Comparison of ENCODE assay signal across 18 cellular contexts in genomic region chr14:51643137-51643536, GRCh38. TPM values are rescaled to one million over a fixed set of nuclear protein-coding genes. Genes with fewer than 3 reads are reported as not detected.
DNase-seq lines count a peak whose midpoint lies in the region; ATAC-seq and TF ChIP-seq lines count a peak whose summit lies in the region.
"Had no signal": no experiment of that assay in that cellular context is flagged by ENCODE, and none has a peak within 500 bp of the region (broad histone marks: within the 10 kb centered on the region; RNA-seq: fewer than 3 reads in every experiment).

No MANE protein-coding gene starts in this region.

- TF ChIP-seq CTCF in foreskin keratinocyte (conservative IDR thresholded peaks at IDR 0.05): no peak

- no peaks in the 10 kb centered on the region for H3K27me3 ChIP-seq in foreskin keratinocyte
- H3K27me3 ChIP-seq: sigmoid colon, tibial nerve had no signal

- no peaks in the 10 kb centered on the region for H3K9me3 Mint-ChIP-seq in activated T-helper 17 cell treated with anti-CD3 and anti-CD28 coated beads, Interleukin-2, amount 50 U/mL, for 72 hours
- H3K9me3 Mint-ChIP-seq: activated CD4-positive, alpha-beta T cell treated with anti-CD3 and anti-CD28 coated beads, Interleukin-2, amount 10 ng/mL, durations not matched to agents 24 days and 14 days; activated naive CD4-positive, alpha-beta T cell treated with anti-CD3 and anti-CD28 coated beads, Interleukin-2, amount 50 U/mL, for 24 hours; mesothelial cell of epicardium had no signal

- H3K36me3 Mint-ChIP-seq in activated T-helper 17 cell treated with anti-CD3 and anti-CD28 coated beads, Interleukin-2, amount 50 U/mL, for 72 hours (ENCODE audit: low read depth): no peaks in the 10 kb centered on the region
- H3K36me3 Mint-ChIP-seq: activated naive CD4-positive, alpha-beta T cell treated with anti-CD3 and anti-CD28 coated beads, Interleukin-2, amount 50 U/mL, for 24 hours had no signal

- peaks cover 12% of the 10 kb centered on the region for H3K4me1 ChIP-seq in foreskin keratinocyte

- peak; percentile 29 for ATAC-seq in activated T-helper 17 cell treated with anti-CD3 and anti-CD28 coated beads, Interleukin-2, amount 50 U/mL, for 72 hours (replicated peaks)
- peak; percentile 94 for ATAC-seq in foreskin keratinocyte
- ATAC-seq: HCT116, Right ventricle myocardium inferior had no signal

- peak overlapping the region; percentile 1 for H3K27ac ChIP-seq in foreskin keratinocyte
- H3K27ac ChIP-seq: sigmoid colon, tibial nerve had no signal

- H3K4me1 Mint-ChIP-seq in activated T-helper 17 cell treated with anti-CD3 and anti-CD28 coated beads, Interleukin-2, amount 50 U/mL, for 72 hours: no peaks in the 10 kb centered on the region
- H3K4me1 Mint-ChIP-seq: activated CD4-positive, alpha-beta T cell treated with anti-CD3 and anti-CD28 coated beads, Interleukin-2, amount 10 ng/mL, durations not matched to agents 24 days and 14 days; activated naive CD4-positive, alpha-beta T cell treated with anti-CD3 and anti-CD28 coated beads, Interleukin-2, amount 50 U/mL, for 24 hours had no signal

- peak overlapping the region; percentile 70 for H3K27ac Mint-ChIP-seq in activated T-helper 17 cell treated with anti-CD3 and anti-CD28 coated beads, Interleukin-2, amount 50 U/mL, for 72 hours
- H3K27ac Mint-ChIP-seq: activated CD4-positive, alpha-beta T cell treated with anti-CD3 and anti-CD28 coated beads, Interleukin-2, amount 10 ng/mL, durations not matched to agents 24 days and 14 days; activated naive CD4-positive, alpha-beta T cell treated with anti-CD3 and anti-CD28 coated beads, Interleukin-2, amount 50 U/mL, for 24 hours; mesothelial cell of epicardium had no signal

- H3K27me3 Mint-ChIP-seq in activated T-helper 17 cell treated with anti-CD3 and anti-CD28 coated beads, Interleukin-2, amount 50 U/mL, for 72 hours: peaks cover 7% of the 10 kb centered on the region
- H3K27me3 Mint-ChIP-seq: activated naive CD4-positive, alpha-beta T cell treated with anti-CD3 and anti-CD28 coated beads, Interleukin-2, amount 50 U/mL, for 24 hours had no signal

- DNase-seq in A172 (ENCODE audit: low spot score) (peak; percentile 33), HCEC 1CT (peak; percentile 82), foreskin keratinocyte (peak in 1 of 2 donors; percentile 61), NCI-H510A treated with DMSO at 0.1 percent for 48 hours (lab: John Stamatoyannopoulos, UW) (no peak), NAMALWA (ENCODE audit: low spot score) (no peak), UCSD-AML1 (lab: John Stamatoyannopoulos, UW; ENCODE audit: unreplicated experiment) (no peak), SKM-1 treated with dmso at 0.1 percent for 144 hours (lab: John Stamatoyannopoulos, UW; ENCODE audit: unreplicated experiment) (no peak)
- DNase-seq: activated CD4-positive, alpha-beta T cell treated with anti-CD3 and anti-CD28 coated beads, Interleukin-2, amount 10 ng/mL, durations not matched to agents 24 days and 14 days; central memory CD4-positive, alpha-beta T cell; glutamatergic neuron; NCI-H1092 treated with DMSO at 0.1 percent for 48 hours; sigmoid colon had no signal

- H3K4me3 Mint-ChIP-seq in activated T-helper 17 cell treated with anti-CD3 and anti-CD28 coated beads, Interleukin-2, amount 50 U/mL, for 72 hours: no peak overlapping the region
- H3K4me3 Mint-ChIP-seq: activated CD4-positive, alpha-beta T cell treated with anti-CD3 and anti-CD28 coated beads, Interleukin-2, amount 10 ng/mL, durations not matched to agents 24 days and 14 days; activated naive CD4-positive, alpha-beta T cell treated with anti-CD3 and anti-CD28 coated beads, Interleukin-2, amount 50 U/mL, for 24 hours; mesothelial cell of epicardium had no signal

RNA-seq across cellular contexts. Expression of gene FRMD6, which starts 8.6 kb away (rescaled TPM):
- 47.9 and 53.1 TPM in 2 replicates for total RNA-seq in A172 (2014; rRNA removed; shearing (Covaris generic))
- total RNA-seq in activated T-helper 17 cell treated with anti-CD3 and anti-CD28 coated beads, Interleukin-2, amount 50 U/mL, for 72 hours: 1 to 10 TPM; 3.4 to 5.9 TPM
- 142 and 182 TPM in 2 replicates for total RNA-seq in foreskin keratinocyte
- polyA plus RNA-seq in foreskin keratinocyte: 27.5 and 28.2 TPM in 2 replicates

Comparison
In these comparisons a context has a peak if more than half of its experiments do, and no peak if none do; other contexts are left out.
1. DNase-seq: peak in A172 (single experiment) and HCEC 1CT (single experiment); none in NCI-H510A treated with DMSO at 0.1 percent for 48 hours (single experiment), NAMALWA (single experiment), UCSD-AML1 (single experiment) and SKM-1 treated with dmso at 0.1 percent for 144 hours (single experiment).